Comparison of ENCODE assay signal across 13 cellular contexts in genomic region chr1:118254001-118254400, GRCh38.
DNase-seq lines count a peak whose midpoint lies in the region; TF ChIP-seq lines count a peak whose summit lies in the region.
"Had no signal": no experiment of that assay in that cellular context is flagged by ENCODE, and none has a peak within 500 bp of the region (broad histone marks: within the 10 kb centered on the region; RNA-seq: fewer than 3 reads in every experiment).

No MANE protein-coding gene starts in this region.

- no peak overlapping the region for H2AK5ac ChIP-seq in trophoblast cell (ENCODE audit: low read length)

- H3K4me3 Mint-ChIP-seq in chondrocyte (ENCODE audit: unreplicated experiment), result no peak overlapping the region
- H3K4me3 Mint-ChIP-seq: CD14-positive monocyte; CD8-positive, alpha-beta T cell had no signal

- H3K9ac ChIP-seq in trophoblast cell (ENCODE audit: low read length), result no peak overlapping the region

- peaks cover 7% of the 10 kb centered on the region for H3K79me1 ChIP-seq in trophoblast cell (ENCODE audit: low read length)

- WGBS in trophoblast cell (ENCODE audit: extremely low coverage, insufficient coverage, insufficient read length), result no CpG with 5 or more reads among the region's 2 CpGs
- WGBS in testis, 2 donors, result 60 to 66% methylated on average over 2 of the region's 2 CpGs

- no peaks in the 10 kb centered on the region for H3K9me3 Mint-ChIP-seq in chondrocyte (ENCODE audit: low read depth)
- H3K9me3 Mint-ChIP-seq: CD8-positive, alpha-beta T cell had no signal

- H3K23ac ChIP-seq in trophoblast cell (ENCODE audit: low read length), result no peak overlapping the region

- H3K18ac ChIP-seq in trophoblast cell (ENCODE audit: low read length), result no peak overlapping the region

- no peaks in the 10 kb centered on the region for H3K79me2 ChIP-seq in trophoblast cell (ENCODE audit: control insufficient read depth, insufficient read depth, low read length, poor library complexity)

- H3K27ac Mint-ChIP-seq in chondrocyte (ENCODE audit: unreplicated experiment), result peak overlapping the region; percentile 22
- H3K27ac Mint-ChIP-seq: CD14-positive monocyte; CD8-positive, alpha-beta T cell had no signal

- H2BK5ac ChIP-seq in trophoblast cell (ENCODE audit: low read depth, low read length, poor library complexity), result no peak overlapping the region

- H3K36me3 ChIP-seq in trophoblast cell (ENCODE audit: control insufficient read depth in 1 of 2, insufficient read depth in 2 of 2, low read length in 2 of 2) (no peaks in the 10 kb centered on the region), testis (ENCODE audit: low read depth, missing control alignments) (no peaks in the 10 kb centered on the region)
- H3K36me3 ChIP-seq: HAP-1 had no signal

- no peak overlapping the region for H2AFZ ChIP-seq in trophoblast cell (ENCODE audit: insufficient read depth, low read length, poor library complexity)

- H3K27me3 ChIP-seq in trophoblast cell (ENCODE audit: insufficient read depth, low read length), result no peaks in the 10 kb centered on the region
- no peaks in the 10 kb centered on the region for H3K27me3 ChIP-seq in testis

- H3K27me3 Mint-ChIP-seq in chondrocyte (ENCODE audit: low read depth), result no peaks in the 10 kb centered on the region

- no peak overlapping the region for H3K14ac ChIP-seq in trophoblast cell (ENCODE audit: low read length)

- H3K4me3 ChIP-seq in AG10803 (ENCODE audit: low read length) (no peak overlapping the region), trophoblast cell (ENCODE audit: low read depth, low read length) (no peak overlapping the region), testis (no peak overlapping the region)
- H3K4me3 ChIP-seq: A549, HAP-1 had no signal

- DNase-seq in AG10803 (ENCODE audit: low read depth) (peak; percentile 24), NCI-H524 (lab: John Stamatoyannopoulos, UW) (peak; percentile 41 to 74), chondrocyte (ENCODE audit: low spot score) (no peak), trophoblast cell (peak in 1 of 2 donors; percentile 13), NCI-H1694 treated with DMSO at 0.1 percent for 48 hours (lab: John Stamatoyannopoulos, UW) (no peak), testis (no peak)
- DNase-seq: CD8-positive, alpha-beta T cell; COR-L47; DMS53; GF-D8 had no signal

- H3K27ac ChIP-seq in trophoblast cell (ENCODE audit: low read depth, low read length) (peak overlapping the region; percentile 33), testis (no peak overlapping the region)
- H3K27ac ChIP-seq: A549 had no signal

- H4K8ac ChIP-seq in trophoblast cell (ENCODE audit: low read depth, low read length), result no peak overlapping the region

- H3K4ac ChIP-seq in trophoblast cell (ENCODE audit: low read depth, low read length), result no peak overlapping the region

- H3K9me3 ChIP-seq in trophoblast cell (ENCODE audit: insufficient read depth, low read depth, low read length) (no peaks in the 10 kb centered on the region), testis (no peaks in the 10 kb centered on the region)
- H3K9me3 ChIP-seq: A549, HAP-1 had no signal

- peak overlapping the region; percentile 76 for H4K91ac ChIP-seq in trophoblast cell (ENCODE audit: low read depth, low read length)

- H4K12ac ChIP-seq in trophoblast cell (ENCODE audit: low read depth, low read length), result no peak overlapping the region

- H3K4me1 ChIP-seq in trophoblast cell (ENCODE audit: control insufficient read depth in 1 of 2, insufficient read depth in 2 of 2, low read length in 2 of 2) (peaks cover 0 to 11% of the 10 kb centered on the region in 2 experiments), testis (no peaks in the 10 kb centered on the region)
- H3K4me1 ChIP-seq: A549, HAP-1 had no signal

- H3K36me3 Mint-ChIP-seq in chondrocyte (ENCODE audit: low read depth), result no peaks in the 10 kb centered on the region
- H3K36me3 Mint-ChIP-seq: CD14-positive monocyte; CD8-positive, alpha-beta T cell had no signal

- H3K4me1 Mint-ChIP-seq in chondrocyte (ENCODE audit: low read depth), result peaks cover 27% of the 10 kb centered on the region
- H3K4me1 Mint-ChIP-seq: CD14-positive monocyte had no signal

- TF ChIP-seq CTCF in AG10803 (conservative IDR thresholded peaks at IDR 0.05; ENCODE audit: low read length) (no peak), chondrocyte (IDR thresholded peaks at IDR 0.05) (no peak), testis (IDR thresholded peaks at IDR 0.05) (no peak)

- intact Hi-C loops in testis (cut with DNase I; ENCODE audit: low total_unique reads), result no loop called here

- peak overlapping the region; percentile 55 for H2BK120ac ChIP-seq in trophoblast cell (ENCODE audit: insufficient read depth, low read length, poor library complexity)

- no peak overlapping the region for H3K4me2 ChIP-seq in trophoblast cell (ENCODE audit: low read length)
- H3K4me2 ChIP-seq: A549 had no signal

- H2BK12ac ChIP-seq in trophoblast cell (ENCODE audit: low read length), result no peak overlapping the region

- no peak for TF ChIP-seq POLR2A in testis (IDR thresholded peaks at IDR 0.05)

Comparison
In these comparisons a context has a peak if more than half of its experiments do, and no peak if none do; other contexts are left out.
1. DNase-seq: peak in AG10803 (single experiment) and NCI-H524 (2 of 2); none in chondrocyte (single experiment), NCI-H1694 treated with DMSO at 0.1 percent for 48 hours (single experiment) and testis (single experiment).